Comparison of ENCODE assay signal across 2 cellular contexts in the genomic region with DNA sequence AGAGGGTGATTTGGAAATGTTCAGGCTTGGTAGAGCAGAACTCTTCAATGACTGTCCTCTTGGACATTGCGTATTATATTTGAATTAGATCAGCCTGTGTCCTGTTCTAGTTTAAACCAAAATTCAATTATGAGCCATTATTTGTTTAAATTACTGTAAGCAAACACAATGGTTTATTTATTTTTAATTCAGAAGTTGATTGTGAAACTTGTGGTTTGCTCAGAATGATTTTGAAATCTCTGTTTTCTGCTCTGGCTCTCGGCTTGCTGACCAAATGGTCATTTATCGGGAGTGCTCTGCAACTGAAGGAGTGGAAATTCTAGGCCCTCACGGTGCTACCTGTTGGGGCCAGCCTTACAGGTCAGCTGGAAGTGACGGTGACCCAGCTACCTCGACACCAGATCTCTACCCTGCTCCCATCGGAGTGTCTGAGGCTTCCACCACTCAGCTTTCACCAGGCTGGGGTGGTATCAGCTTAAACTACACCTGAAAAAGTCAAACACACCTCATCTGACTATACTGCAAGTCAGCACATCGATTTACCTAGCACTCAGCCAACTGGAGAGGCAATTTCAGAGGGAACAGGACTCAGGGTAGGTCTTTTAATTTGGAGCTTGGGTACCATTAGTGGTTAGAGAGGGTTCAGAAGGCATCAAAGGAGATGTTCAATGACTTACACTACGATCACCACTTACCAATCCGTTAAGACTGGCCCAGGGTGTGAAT.
TF ChIP-seq lines count a peak whose summit lies in the region.

No MANE protein-coding gene starts in this region.

TF ChIP-seq in H1, 55 proteins besides CTCF, POLR2A, EP300 and RAD21 (continued from another document):
- TF ChIP-seq SP1 (IDR thresholded peaks at IDR 0.05; ENCODE audit: low read depth, low read length) (no peak), CHD2 (IDR thresholded peaks at IDR 0.05; ENCODE audit: low read length) (no peak), KDM5A (IDR thresholded peaks at IDR 0.05; ENCODE audit: low read length) (no peak), CBX8 (IDR thresholded peaks at IDR 0.05; ENCODE audit: borderline replicate concordance, low read depth, low read length) (no peak), SUZ12 (IDR thresholded peaks at IDR 0.05; ENCODE audit: low read length) (no peak), GABPA (IDR thresholded peaks at IDR 0.05; ENCODE audit: borderline replicate concordance, insufficient read depth, low read length) (no peak), ASH2L (IDR thresholded peaks at IDR 0.05; ENCODE audit: low read length) (no peak), SRF (IDR thresholded peaks at IDR 0.05; ENCODE audit: low read depth, low read length) (no peak), SAP30 (IDR thresholded peaks at IDR 0.05; ENCODE audit: insufficient read depth, insufficient replicate concordance, low read length) (no peak), BRCA1 (IDR thresholded peaks at IDR 0.05; ENCODE audit: low read depth, low read length) (no peak), CHD1 (IDR thresholded peaks at IDR 0.05; ENCODE audit: low read depth, low read length) (no peak), SIX5 (IDR thresholded peaks at IDR 0.05; ENCODE audit: low read depth, low read length) (no peak), TCF12 (IDR thresholded peaks at IDR 0.05; ENCODE audit: low read depth, low read length) (no peak), CTBP2 (IDR thresholded peaks at IDR 0.05; ENCODE audit: borderline replicate concordance, insufficient read depth, insufficient read length, low read length) (no peak)

TF ChIP-seq in neural cell, 6 proteins besides CTCF, POLR2A, EP300 and RAD21:
- TF ChIP-seq EZH2 (IDR thresholded peaks at IDR 0.05; ENCODE audit: borderline replicate concordance, insufficient read depth, low read length, poor library complexity, severe bottlenecking): no peak
- TF ChIP-seq SMC3 (conservative IDR thresholded peaks at IDR 0.05; ENCODE audit: poor library complexity): no peak
- no peak for TF ChIP-seq MXI1 (conservative IDR thresholded peaks at IDR 0.05; ENCODE audit: poor library complexity, severe bottlenecking)
- no peak for TF ChIP-seq TAF1 (IDR thresholded peaks at IDR 0.05; ENCODE audit: low read depth)
- TF ChIP-seq, protein P1, sequence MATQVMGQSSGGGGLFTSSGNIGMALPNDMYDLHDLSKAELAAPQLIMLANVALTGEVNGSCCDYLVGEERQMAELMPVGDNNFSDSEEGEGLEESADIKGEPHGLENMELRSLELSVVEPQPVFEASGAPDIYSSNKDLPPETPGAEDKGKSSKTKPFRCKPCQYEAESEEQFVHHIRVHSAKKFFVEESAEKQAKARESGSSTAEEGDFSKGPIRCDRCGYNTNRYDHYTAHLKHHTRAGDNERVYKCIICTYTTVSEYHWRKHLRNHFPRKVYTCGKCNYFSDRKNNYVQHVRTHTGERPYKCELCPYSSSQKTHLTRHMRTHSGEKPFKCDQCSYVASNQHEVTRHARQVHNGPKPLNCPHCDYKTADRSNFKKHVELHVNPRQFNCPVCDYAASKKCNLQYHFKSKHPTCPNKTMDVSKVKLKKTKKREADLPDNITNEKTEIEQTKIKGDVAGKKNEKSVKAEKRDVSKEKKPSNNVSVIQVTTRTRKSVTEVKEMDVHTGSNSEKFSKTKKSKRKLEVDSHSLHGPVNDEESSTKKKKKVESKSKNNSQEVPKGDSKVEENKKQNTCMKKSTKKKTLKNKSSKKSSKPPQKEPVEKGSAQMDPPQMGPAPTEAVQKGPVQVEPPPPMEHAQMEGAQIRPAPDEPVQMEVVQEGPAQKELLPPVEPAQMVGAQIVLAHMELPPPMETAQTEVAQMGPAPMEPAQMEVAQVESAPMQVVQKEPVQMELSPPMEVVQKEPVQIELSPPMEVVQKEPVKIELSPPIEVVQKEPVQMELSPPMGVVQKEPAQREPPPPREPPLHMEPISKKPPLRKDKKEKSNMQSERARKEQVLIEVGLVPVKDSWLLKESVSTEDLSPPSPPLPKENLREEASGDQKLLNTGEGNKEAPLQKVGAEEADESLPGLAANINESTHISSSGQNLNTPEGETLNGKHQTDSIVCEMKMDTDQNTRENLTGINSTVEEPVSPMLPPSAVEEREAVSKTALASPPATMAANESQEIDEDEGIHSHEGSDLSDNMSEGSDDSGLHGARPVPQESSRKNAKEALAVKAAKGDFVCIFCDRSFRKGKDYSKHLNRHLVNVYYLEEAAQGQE (IDR thresholded peaks at IDR 0.05; ENCODE audit: borderline replicate concordance): no peak
- TF ChIP-seq POLR2AphosphoS5 (IDR thresholded peaks at IDR 0.05): no peak
TF ChIP-seq in neural cell: peak in this region for 0.
